1 cellular context compared by ENCODE assay signal in the genomic region with DNA sequence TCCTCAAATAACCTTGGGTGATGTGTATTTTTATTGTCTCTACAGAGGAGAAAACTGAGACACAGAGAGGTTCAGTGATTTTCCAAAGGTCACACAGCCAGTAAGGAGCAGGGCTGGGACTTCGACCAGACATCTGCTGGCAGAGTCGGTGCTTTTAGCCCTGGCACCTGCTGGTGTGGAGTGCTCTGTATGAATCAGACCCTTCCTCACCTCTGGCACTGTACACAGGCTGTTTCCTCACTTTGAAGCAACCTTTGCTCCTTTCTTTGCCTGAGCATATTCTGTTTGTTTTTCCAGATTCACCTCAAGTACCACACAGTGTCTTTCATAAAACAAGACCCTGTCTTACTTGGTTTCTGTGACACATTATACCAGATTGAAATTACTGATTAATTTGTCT.
TF ChIP-seq lines count a peak whose summit lies in the region.

No MANE protein-coding gene starts in this region.

TF ChIP-seq in HepG2, 621 proteins besides CTCF, POLR2A, EP300 and RAD21 (continued from another document and continues in another):
- TF ChIP-seq, protein P1, sequence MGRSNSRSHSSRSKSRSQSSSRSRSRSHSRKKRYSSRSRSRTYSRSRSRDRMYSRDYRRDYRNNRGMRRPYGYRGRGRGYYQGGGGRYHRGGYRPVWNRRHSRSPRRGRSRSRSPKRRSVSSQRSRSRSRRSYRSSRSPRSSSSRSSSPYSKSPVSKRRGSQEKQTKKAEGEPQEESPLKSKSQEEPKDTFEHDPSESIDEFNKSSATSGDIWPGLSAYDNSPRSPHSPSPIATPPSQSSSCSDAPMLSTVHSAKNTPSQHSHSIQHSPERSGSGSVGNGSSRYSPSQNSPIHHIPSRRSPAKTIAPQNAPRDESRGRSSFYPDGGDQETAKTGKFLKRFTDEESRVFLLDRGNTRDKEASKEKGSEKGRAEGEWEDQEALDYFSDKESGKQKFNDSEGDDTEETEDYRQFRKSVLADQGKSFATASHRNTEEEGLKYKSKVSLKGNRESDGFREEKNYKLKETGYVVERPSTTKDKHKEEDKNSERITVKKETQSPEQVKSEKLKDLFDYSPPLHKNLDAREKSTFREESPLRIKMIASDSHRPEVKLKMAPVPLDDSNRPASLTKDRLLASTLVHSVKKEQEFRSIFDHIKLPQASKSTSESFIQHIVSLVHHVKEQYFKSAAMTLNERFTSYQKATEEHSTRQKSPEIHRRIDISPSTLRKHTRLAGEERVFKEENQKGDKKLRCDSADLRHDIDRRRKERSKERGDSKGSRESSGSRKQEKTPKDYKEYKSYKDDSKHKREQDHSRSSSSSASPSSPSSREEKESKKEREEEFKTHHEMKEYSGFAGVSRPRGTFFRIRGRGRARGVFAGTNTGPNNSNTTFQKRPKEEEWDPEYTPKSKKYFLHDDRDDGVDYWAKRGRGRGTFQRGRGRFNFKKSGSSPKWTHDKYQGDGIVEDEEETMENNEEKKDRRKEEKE (IDR thresholded peaks at IDR 0.05), result no peak
- TF ChIP-seq, protein P2, sequence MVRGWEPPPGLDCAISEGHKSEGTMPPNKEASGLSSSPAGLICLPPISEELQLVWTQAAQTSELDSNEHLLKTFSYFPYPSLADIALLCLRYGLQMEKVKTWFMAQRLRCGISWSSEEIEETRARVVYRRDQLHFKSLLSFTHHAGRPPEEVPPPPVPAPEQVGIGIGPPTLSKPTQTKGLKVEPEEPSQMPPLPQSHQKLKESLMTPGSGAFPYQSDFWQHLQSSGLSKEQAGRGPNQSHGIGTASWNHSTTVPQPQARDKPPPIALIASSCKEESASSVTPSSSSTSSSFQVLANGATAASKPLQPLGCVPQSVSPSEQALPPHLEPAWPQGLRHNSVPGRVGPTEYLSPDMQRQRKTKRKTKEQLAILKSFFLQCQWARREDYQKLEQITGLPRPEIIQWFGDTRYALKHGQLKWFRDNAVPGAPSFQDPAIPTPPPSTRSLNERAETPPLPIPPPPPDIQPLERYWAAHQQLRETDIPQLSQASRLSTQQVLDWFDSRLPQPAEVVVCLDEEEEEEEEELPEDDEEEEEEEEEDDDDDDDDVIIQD (CRISPR knock-in tag; IDR thresholded peaks at IDR 0.05; ENCODE audit: low read depth), result no peak
- TF ChIP-seq SMARCE1 (IDR thresholded peaks at IDR 0.05; ENCODE audit: borderline replicate concordance) (no peak), ZNF781 (CRISPR knock-in tag; IDR thresholded peaks at IDR 0.05; ENCODE audit: borderline replicate concordance, not compliant biosample characterization) (no peak), ZFX (CRISPR knock-in tag; IDR thresholded peaks at IDR 0.05; ENCODE audit: low read depth) (no peak), GFI1 (CRISPR knock-in tag; IDR thresholded peaks at IDR 0.05; ENCODE audit: borderline replicate concordance) (peak; percentile 84; the same call in 1 of the 2 replicates), PAWR (CRISPR knock-in tag; IDR thresholded peaks at IDR 0.05; ENCODE audit: borderline replicate concordance) (no peak), EZH2 (conservative IDR thresholded peaks at IDR 0.05; ENCODE audit: low read depth, low read length) (no peak), HOXA3 (CRISPR knock-in tag; IDR thresholded peaks at IDR 0.05) (no peak), ZNF441 (CRISPR knock-in tag; IDR thresholded peaks at IDR 0.05; ENCODE audit: borderline replicate concordance) (no peak), SRSF1 (optimal IDR thresholded peaks at IDR 0.05; ENCODE audit: low read depth, low read length) (no peak), KLF15 (CRISPR knock-in tag; IDR thresholded peaks at IDR 0.05; ENCODE audit: borderline replicate concordance) (no peak), NFIC (IDR thresholded peaks at IDR 0.05; ENCODE audit: low read length) (no peak), ZNF230 (CRISPR knock-in tag; IDR thresholded peaks at IDR 0.05) (no peak), ZKSCAN1 (IDR thresholded peaks at IDR 0.05; ENCODE audit: low read length) (0 out of 2 replicates have a peak, but pooled peaks have one; percentile 27), HMG20B (CRISPR knock-in tag; conservative IDR thresholded peaks at IDR 0.05) (0 out of 2 replicates have a peak, but pooled peaks have one; percentile 30), PHF20 (CRISPR knock-in tag; IDR thresholded peaks at IDR 0.05) (no peak), ZNF558 (CRISPR knock-in tag; IDR thresholded peaks at IDR 0.05; ENCODE audit: borderline replicate concordance) (no peak), RNF2 (conservative IDR thresholded peaks at IDR 0.05; ENCODE audit: low read depth) (no peak), ZNF460 (CRISPR knock-in tag; IDR thresholded peaks at IDR 0.05; ENCODE audit: borderline replicate concordance) (no peak), ZBTB21 (CRISPR knock-in tag; IDR thresholded peaks at IDR 0.05) (peak; percentile 17; the same call in 1 of the 2 replicates), SETDB1 (CRISPR knock-in tag; IDR thresholded peaks at IDR 0.05; ENCODE audit: borderline replicate concordance) (no peak), NFE2L2 (IDR thresholded peaks at IDR 0.05; ENCODE audit: low read length) (no peak), PHB2 (IDR thresholded peaks at IDR 0.05; ENCODE audit: partially characterized antibody) (no peak), RXRA (CRISPR knock-in tag; IDR thresholded peaks at IDR 0.05) (no peak), ATF7-NPFF (CRISPR knock-in tag; IDR thresholded peaks at IDR 0.05; ENCODE audit: low read depth) (no peak), ERF (CRISPR knock-in tag; IDR thresholded peaks at IDR 0.05) (no peak), ZSCAN30 (CRISPR knock-in tag; IDR thresholded peaks at IDR 0.05) (no peak), MEF2D (CRISPR knock-in tag; IDR thresholded peaks at IDR 0.05) (no peak), FOXJ3 (CRISPR knock-in tag; IDR thresholded peaks at IDR 0.05; ENCODE audit: borderline replicate concordance) (peak; percentile 42; the same call in 1 of the 2 replicates), ZSCAN21 (CRISPR knock-in tag; IDR thresholded peaks at IDR 0.05; ENCODE audit: borderline replicate concordance) (no peak), YEATS4 (CRISPR knock-in tag; IDR thresholded peaks at IDR 0.05; ENCODE audit: borderline replicate concordance) (no peak), REL (CRISPR knock-in tag; conservative IDR thresholded peaks at IDR 0.05) (no peak), EEA1 (CRISPR knock-in tag; IDR thresholded peaks at IDR 0.05; ENCODE audit: borderline replicate concordance) (no peak), STAG1 (CRISPR knock-in tag; IDR thresholded peaks at IDR 0.05) (no peak; the same call in 1 of the 2 replicates), TBX2 (CRISPR knock-in tag; IDR thresholded peaks at IDR 0.05; ENCODE audit: borderline replicate concordance) (peak; percentile 49; the same call in 1 of the 2 replicates), SNAPC2 (CRISPR knock-in tag; IDR thresholded peaks at IDR 0.05) (no peak), NFRKB (IDR thresholded peaks at IDR 0.05) (no peak), SPEN (CRISPR knock-in tag; IDR thresholded peaks at IDR 0.05; ENCODE audit: low read depth) (0 out of 2 replicates have a peak, but pooled peaks have one; percentile 22), CBX5 (CRISPR knock-in tag; IDR thresholded peaks at IDR 0.05; ENCODE audit: borderline replicate concordance) (peak; percentile 63; the same call in 1 of the 2 replicates), MIER3 (CRISPR knock-in tag; IDR thresholded peaks at IDR 0.05; ENCODE audit: borderline replicate concordance) (peak; percentile 57; the same call in 1 of the 2 replicates), ETV6 (CRISPR knock-in tag; conservative IDR thresholded peaks at IDR 0.05) (no peak), MLLT10 (CRISPR knock-in tag; IDR thresholded peaks at IDR 0.05) (no peak), FOXP1 (IDR thresholded peaks at IDR 0.05) (no peak), FOXP1 (CRISPR knock-in tag; IDR thresholded peaks at IDR 0.05) (no peak), KDM5B (CRISPR knock-in tag; IDR thresholded peaks at IDR 0.05; ENCODE audit: borderline replicate concordance) (no peak), ZBTB20 (CRISPR knock-in tag; IDR thresholded peaks at IDR 0.05; ENCODE audit: borderline replicate concordance, low read depth) (no peak)
- TF ChIP-seq, protein P3, sequence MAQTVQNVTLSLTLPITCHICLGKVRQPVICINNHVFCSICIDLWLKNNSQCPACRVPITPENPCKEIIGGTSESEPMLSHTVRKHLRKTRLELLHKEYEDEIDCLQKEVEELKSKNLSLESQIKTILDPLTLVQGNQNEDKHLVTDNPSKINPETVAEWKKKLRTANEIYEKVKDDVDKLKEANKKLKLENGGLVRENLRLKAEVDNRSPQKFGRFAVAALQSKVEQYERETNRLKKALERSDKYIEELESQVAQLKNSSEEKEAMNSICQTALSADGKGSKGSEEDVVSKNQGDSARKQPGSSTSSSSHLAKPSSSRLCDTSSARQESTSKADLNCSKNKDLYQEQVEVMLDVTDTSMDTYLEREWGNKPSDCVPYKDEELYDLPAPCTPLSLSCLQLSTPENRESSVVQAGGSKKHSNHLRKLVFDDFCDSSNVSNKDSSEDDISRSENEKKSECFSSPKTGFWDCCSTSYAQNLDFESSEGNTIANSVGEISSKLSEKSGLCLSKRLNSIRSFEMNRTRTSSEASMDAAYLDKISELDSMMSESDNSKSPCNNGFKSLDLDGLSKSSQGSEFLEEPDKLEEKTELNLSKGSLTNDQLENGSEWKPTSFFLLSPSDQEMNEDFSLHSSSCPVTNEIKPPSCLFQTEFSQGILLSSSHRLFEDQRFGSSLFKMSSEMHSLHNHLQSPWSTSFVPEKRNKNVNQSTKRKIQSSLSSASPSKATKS (CRISPR knock-in tag; IDR thresholded peaks at IDR 0.05), result no peak
- TF ChIP-seq, protein P4, sequence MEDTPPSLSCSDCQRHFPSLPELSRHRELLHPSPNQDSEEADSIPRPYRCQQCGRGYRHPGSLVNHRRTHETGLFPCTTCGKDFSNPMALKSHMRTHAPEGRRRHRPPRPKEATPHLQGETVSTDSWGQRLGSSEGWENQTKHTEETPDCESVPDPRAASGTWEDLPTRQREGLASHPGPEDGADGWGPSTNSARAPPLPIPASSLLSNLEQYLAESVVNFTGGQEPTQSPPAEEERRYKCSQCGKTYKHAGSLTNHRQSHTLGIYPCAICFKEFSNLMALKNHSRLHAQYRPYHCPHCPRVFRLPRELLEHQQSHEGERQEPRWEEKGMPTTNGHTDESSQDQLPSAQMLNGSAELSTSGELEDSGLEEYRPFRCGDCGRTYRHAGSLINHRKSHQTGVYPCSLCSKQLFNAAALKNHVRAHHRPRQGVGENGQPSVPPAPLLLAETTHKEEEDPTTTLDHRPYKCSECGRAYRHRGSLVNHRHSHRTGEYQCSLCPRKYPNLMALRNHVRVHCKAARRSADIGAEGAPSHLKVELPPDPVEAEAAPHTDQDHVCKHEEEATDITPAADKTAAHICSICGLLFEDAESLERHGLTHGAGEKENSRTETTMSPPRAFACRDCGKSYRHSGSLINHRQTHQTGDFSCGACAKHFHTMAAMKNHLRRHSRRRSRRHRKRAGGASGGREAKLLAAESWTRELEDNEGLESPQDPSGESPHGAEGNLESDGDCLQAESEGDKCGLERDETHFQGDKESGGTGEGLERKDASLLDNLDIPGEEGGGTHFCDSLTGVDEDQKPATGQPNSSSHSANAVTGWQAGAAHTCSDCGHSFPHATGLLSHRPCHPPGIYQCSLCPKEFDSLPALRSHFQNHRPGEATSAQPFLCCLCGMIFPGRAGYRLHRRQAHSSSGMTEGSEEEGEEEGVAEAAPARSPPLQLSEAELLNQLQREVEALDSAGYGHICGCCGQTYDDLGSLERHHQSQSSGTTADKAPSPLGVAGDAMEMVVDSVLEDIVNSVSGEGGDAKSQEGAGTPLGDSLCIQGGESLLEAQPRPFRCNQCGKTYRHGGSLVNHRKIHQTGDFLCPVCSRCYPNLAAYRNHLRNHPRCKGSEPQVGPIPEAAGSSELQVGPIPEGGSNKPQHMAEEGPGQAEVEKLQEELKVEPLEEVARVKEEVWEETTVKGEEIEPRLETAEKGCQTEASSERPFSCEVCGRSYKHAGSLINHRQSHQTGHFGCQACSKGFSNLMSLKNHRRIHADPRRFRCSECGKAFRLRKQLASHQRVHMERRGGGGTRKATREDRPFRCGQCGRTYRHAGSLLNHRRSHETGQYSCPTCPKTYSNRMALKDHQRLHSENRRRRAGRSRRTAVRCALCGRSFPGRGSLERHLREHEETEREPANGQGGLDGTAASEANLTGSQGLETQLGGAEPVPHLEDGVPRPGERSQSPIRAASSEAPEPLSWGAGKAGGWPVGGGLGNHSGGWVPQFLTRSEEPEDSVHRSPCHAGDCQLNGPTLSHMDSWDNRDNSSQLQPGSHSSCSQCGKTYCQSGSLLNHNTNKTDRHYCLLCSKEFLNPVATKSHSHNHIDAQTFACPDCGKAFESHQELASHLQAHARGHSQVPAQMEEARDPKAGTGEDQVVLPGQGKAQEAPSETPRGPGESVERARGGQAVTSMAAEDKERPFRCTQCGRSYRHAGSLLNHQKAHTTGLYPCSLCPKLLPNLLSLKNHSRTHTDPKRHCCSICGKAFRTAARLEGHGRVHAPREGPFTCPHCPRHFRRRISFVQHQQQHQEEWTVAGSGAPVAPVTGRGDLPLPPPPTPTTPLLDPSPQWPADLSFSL (CRISPR knock-in tag; IDR thresholded peaks at IDR 0.05), result no peak
- TF ChIP-seq, protein P5, sequence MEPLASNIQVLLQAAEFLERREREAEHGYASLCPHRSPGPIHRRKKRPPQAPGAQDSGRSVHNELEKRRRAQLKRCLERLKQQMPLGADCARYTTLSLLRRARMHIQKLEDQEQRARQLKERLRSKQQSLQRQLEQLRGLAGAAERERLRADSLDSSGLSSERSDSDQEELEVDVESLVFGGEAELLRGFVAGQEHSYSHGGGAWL (CRISPR knock-in tag; IDR thresholded peaks at IDR 0.05), result no peak
- TF ChIP-seq, protein P6, sequence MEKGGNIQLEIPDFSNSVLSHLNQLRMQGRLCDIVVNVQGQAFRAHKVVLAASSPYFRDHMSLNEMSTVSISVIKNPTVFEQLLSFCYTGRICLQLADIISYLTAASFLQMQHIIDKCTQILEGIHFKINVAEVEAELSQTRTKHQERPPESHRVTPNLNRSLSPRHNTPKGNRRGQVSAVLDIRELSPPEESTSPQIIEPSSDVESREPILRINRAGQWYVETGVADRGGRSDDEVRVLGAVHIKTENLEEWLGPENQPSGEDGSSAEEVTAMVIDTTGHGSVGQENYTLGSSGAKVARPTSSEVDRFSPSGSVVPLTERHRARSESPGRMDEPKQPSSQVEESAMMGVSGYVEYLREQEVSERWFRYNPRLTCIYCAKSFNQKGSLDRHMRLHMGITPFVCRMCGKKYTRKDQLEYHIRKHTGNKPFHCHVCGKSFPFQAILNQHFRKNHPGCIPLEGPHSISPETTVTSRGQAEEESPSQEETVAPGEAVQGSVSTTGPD (CRISPR knock-in tag; IDR thresholded peaks at IDR 0.05), result peak; percentile 52
- TF ChIP-seq, protein P7, sequence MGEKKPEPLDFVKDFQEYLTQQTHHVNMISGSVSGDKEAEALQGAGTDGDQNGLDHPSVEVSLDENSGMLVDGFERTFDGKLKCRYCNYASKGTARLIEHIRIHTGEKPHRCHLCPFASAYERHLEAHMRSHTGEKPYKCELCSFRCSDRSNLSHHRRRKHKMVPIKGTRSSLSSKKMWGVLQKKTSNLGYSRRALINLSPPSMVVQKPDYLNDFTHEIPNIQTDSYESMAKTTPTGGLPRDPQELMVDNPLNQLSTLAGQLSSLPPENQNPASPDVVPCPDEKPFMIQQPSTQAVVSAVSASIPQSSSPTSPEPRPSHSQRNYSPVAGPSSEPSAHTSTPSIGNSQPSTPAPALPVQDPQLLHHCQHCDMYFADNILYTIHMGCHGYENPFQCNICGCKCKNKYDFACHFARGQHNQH (CRISPR knock-in tag; IDR thresholded peaks at IDR 0.05), result no peak; the same call in 1 of the 2 replicates
